Comparison of ENCODE assay signal across 1 cellular context in genomic region chr4:147366164-147366563, GRCh38.
TF ChIP-seq lines count a peak whose summit lies in the region.

No MANE protein-coding gene starts in this region.

TF ChIP-seq in SK-N-SH treated with all-trans-retinoic acid at 6 μM for 48 hours, 23 proteins besides CTCF, POLR2A, EP300 and RAD21 (continued from another document):
- TF ChIP-seq PATZ1 (CRISPR knock-in tag; IDR thresholded peaks at IDR 0.05; ENCODE audit: borderline replicate concordance): no peak
- TF ChIP-seq SNAI2 (CRISPR knock-in tag; IDR thresholded peaks at IDR 0.05): no peak
- TF ChIP-seq ZNF8 (CRISPR knock-in tag; IDR thresholded peaks at IDR 0.05): no peak
- TF ChIP-seq CREB5 (CRISPR knock-in tag; IDR thresholded peaks at IDR 0.05; ENCODE audit: low read depth): no peak
- no peak for TF ChIP-seq POU6F1 (CRISPR knock-in tag; IDR thresholded peaks at IDR 0.05; ENCODE audit: borderline replicate concordance, low read depth)
- TF ChIP-seq ISL1 (CRISPR knock-in tag; IDR thresholded peaks at IDR 0.05): no peak
- no peak for TF ChIP-seq ZFP30 (CRISPR knock-in tag; IDR thresholded peaks at IDR 0.05)
- TF ChIP-seq TCF4 (CRISPR knock-in tag; IDR thresholded peaks at IDR 0.05; ENCODE audit: borderline replicate concordance): no peak
